In the genomic region with DNA sequence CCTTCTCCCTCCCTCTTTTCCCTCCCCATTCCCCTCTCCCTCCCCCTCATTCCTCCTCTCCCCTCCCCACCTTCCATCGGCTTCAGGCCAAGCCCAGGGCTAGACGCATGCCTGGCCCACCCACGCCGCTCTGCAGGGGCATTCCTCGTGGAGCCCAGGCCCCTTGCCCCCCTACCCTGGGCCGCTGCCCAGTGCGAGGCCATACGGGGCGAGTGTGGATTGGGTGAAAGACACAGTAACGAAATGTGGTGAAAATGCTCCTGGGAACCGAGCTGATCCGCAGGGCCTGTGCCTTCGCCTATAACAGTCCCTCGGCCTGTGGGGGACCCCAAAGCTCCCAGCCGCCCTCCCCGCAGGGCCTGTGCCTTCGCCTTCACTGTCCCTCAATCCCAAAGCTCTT, we compare ENCODE assay signal across 17 cellular contexts. TPM values are rescaled to one million over a fixed set of nuclear protein-coding genes. Genes with fewer than 3 reads are reported as not detected.
DNase-seq lines count a peak whose midpoint lies in the region; ATAC-seq and TF ChIP-seq lines count a peak whose summit lies in the region.
"Had no signal": no experiment of that assay in that cellular context is flagged by ENCODE, and none has a peak within 500 bp of the region (broad histone marks: within the 10 kb centered on the region; RNA-seq: fewer than 3 reads in every experiment).

No MANE protein-coding gene starts in this region.

- POLR2A ChIA-PET in activated naive CD8-positive, alpha-beta T cell treated with anti-CD3 and anti-CD28 coated beads, Interleukin-2, amount 10 ng/mL, durations not matched to agents 7 days and 5 days (lab: Charles Lee), result no interaction called here
- POLR2A ChIA-PET in HEK293 (lab: Yijun Ruan, JAX), result interaction anchor here (0.7 kb wide), 1 partner anchor 22 kb away, joined by 4 read pairs; no protein-coding TSS in a partner anchor

- no peak overlapping the region for H4K8ac ChIP-seq in neuronal stem cell (ENCODE audit: low read depth, low read length)

- CTCF ChIA-PET in HEK293 (lab: Yijun Ruan, JAX), result no interaction called here

- peaks cover 11% of the 10 kb centered on the region for H3K9me3 Mint-ChIP-seq in activated naive CD8-positive, alpha-beta T cell treated with anti-CD3 and anti-CD28 coated beads, Interleukin-2, amount 10 ng/mL, durations not matched to agents 7 days and 5 days
- H3K9me3 Mint-ChIP-seq in activated naive CD8-positive, alpha-beta T cell treated with anti-CD3 and anti-CD28 coated beads for 36 hours, result no peaks in the 10 kb centered on the region

- H2AK5ac ChIP-seq in neuronal stem cell (ENCODE audit: low read depth, low read length), result no peak overlapping the region

- H3K4me1 ChIP-seq in HEK293 (ENCODE audit: control insufficient read depth, insufficient read depth, low read length) (no peaks in the 10 kb centered on the region), neuronal stem cell (ENCODE audit: control insufficient read depth in 2 of 2, insufficient read depth in 1 of 2, low read depth in 1 of 2, low read length in 2 of 2) (no peaks in the 10 kb centered on the region), upper lobe of right lung (no peaks in the 10 kb centered on the region)
- H3K4me1 ChIP-seq: BLaER1 treated with 17β-estradiol and CSF1 and Interleukin-3, amounts not matched to agents 10 nM and 100 nM; HAP-1 had no signal

- H3K27me3 Mint-ChIP-seq in activated naive CD8-positive, alpha-beta T cell treated with anti-CD3 and anti-CD28 coated beads, Interleukin-2, amount 10 ng/mL, durations not matched to agents 7 days and 5 days, result no peaks in the 10 kb centered on the region
- peaks cover 5% of the 10 kb centered on the region for H3K27me3 Mint-ChIP-seq in activated naive CD8-positive, alpha-beta T cell treated with anti-CD3 and anti-CD28 coated beads for 36 hours
- H3K27me3 Mint-ChIP-seq: CD4-positive, CD25-positive, alpha-beta regulatory T cell had no signal

- H3K9me3 ChIP-seq in HEK293 (ENCODE audit: control insufficient read depth, insufficient read depth, low read depth, low read length) (no peaks in the 10 kb centered on the region), neuronal stem cell (replicated peaks in 1 of 2; ENCODE audit: control insufficient read depth in 2 of 2, insufficient read depth in 1 of 2, low read depth in 1 of 2, low read length in 2 of 2) (peaks cover 0 to 3% of the 10 kb centered on the region in 2 donors), upper lobe of right lung (no peaks in the 10 kb centered on the region)
- H3K9me3 ChIP-seq: HAP-1 had no signal

- peak overlapping the region; percentile 71 for H3K18ac ChIP-seq in neuronal stem cell (ENCODE audit: low read length)

- no peaks in the 10 kb centered on the region for H3K36me3 Mint-ChIP-seq in activated naive CD8-positive, alpha-beta T cell treated with anti-CD3 and anti-CD28 coated beads, Interleukin-2, amount 10 ng/mL, durations not matched to agents 7 days and 5 days
- H3K36me3 Mint-ChIP-seq in activated naive CD8-positive, alpha-beta T cell treated with anti-CD3 and anti-CD28 coated beads for 36 hours, result no peaks in the 10 kb centered on the region
- H3K36me3 Mint-ChIP-seq: CD4-positive, CD25-positive, alpha-beta regulatory T cell had no signal

- H3K27me3 ChIP-seq in neuronal stem cell (ENCODE audit: control insufficient read depth in 3 of 3, insufficient read depth in 3 of 3, low read depth in 1 of 3, low read length in 3 of 3) (peaks cover 0 to 2% (median 0%) of the 10 kb centered on the region in 3 experiments), upper lobe of right lung (peaks cover 4% of the 10 kb centered on the region)
- H3K27me3 ChIP-seq: BLaER1 treated with 17β-estradiol and CSF1 and Interleukin-3, amounts not matched to agents 10 nM and 100 nM had no signal

- H3K14ac ChIP-seq in neuronal stem cell (ENCODE audit: low read length), result peak overlapping the region; percentile 94

- no peak overlapping the region for H2BK15ac ChIP-seq in neuronal stem cell (ENCODE audit: low read length)

- H3K4me3 Mint-ChIP-seq in activated naive CD8-positive, alpha-beta T cell treated with anti-CD3 and anti-CD28 coated beads, Interleukin-2, amount 10 ng/mL, durations not matched to agents 7 days and 5 days, result no peak overlapping the region
- H3K4me3 Mint-ChIP-seq in activated naive CD8-positive, alpha-beta T cell treated with anti-CD3 and anti-CD28 coated beads for 36 hours, result no peak overlapping the region
- H3K4me3 Mint-ChIP-seq: CD4-positive, CD25-positive, alpha-beta regulatory T cell; HFFc6 had no signal

- peak; percentile 14 for DNase-seq in activated naive CD8-positive, alpha-beta T cell treated with anti-CD3 and anti-CD28 coated beads, Interleukin-2, amount 10 ng/mL, durations not matched to agents 7 days and 5 days
- DNase-seq in activated naive CD8-positive, alpha-beta T cell treated with anti-CD3 and anti-CD28 coated beads for 36 hours, result no peak
- no peak for DNase-seq in neuronal stem cell (ENCODE audit: low spot score)
- DNase-seq in upper lobe of right lung, result no peak
- no peak for DNase-seq in GM20000 (ENCODE audit: low spot score)
- DNase-seq in NCI-H2029 (lab: John Stamatoyannopoulos, UW), result no peak
- DNase-seq: 8988T; AML-193; CD4-positive, CD25-positive, alpha-beta regulatory T cell; DMS53; GOT3; HFFc6 had no signal

- TF ChIP-seq CTCF in HEK293 (tag by site-specific recombination; IDR thresholded peaks at IDR 0.05) (no peak), upper lobe of right lung (IDR thresholded peaks at IDR 0.05) (no peak), GM20000 (IDR thresholded peaks at IDR 0.05; ENCODE audit: extremely low read depth, missing control alignments) (no peak)

- H3K36me3 ChIP-seq in HEK293 (ENCODE audit: control insufficient read depth in 2 of 2, insufficient read depth in 1 of 2, low read length in 2 of 2) (no peaks in the 10 kb centered on the region), neuronal stem cell (replicated peaks in 1 of 2; ENCODE audit: control insufficient read depth in 2 of 2, insufficient read depth in 2 of 2, low read length in 2 of 2) (no peaks in the 10 kb centered on the region), upper lobe of right lung (no peaks in the 10 kb centered on the region)
- H3K36me3 ChIP-seq: BLaER1 treated with 17β-estradiol and CSF1 and Interleukin-3, amounts not matched to agents 10 nM and 100 nM; HAP-1 had no signal

- WGBS in neuronal stem cell (ENCODE audit: extremely low coverage in 2 of 2, insufficient read length in 2 of 2, insufficient replicate concordance in 1 of 2), 2 donors, result 100% methylated on average over 1 of the region's 17 CpGs; no CpG with 5 or more reads in 1 of the 2 donors

- no peaks in the 10 kb centered on the region for H3K4me1 Mint-ChIP-seq in activated naive CD8-positive, alpha-beta T cell treated with anti-CD3 and anti-CD28 coated beads, Interleukin-2, amount 10 ng/mL, durations not matched to agents 7 days and 5 days
- H3K4me1 Mint-ChIP-seq in activated naive CD8-positive, alpha-beta T cell treated with anti-CD3 and anti-CD28 coated beads for 36 hours, result no peaks in the 10 kb centered on the region
- H3K4me1 Mint-ChIP-seq: CD4-positive, CD25-positive, alpha-beta regulatory T cell had no signal

- H3K4me3 ChIP-seq in HEK293 (ENCODE audit: low read depth, low read length) (no peak overlapping the region), neuronal stem cell (ENCODE audit: low read length in 2 of 2) (no peak overlapping the region), upper lobe of right lung (no peak overlapping the region)
- H3K4me3 ChIP-seq: BLaER1 treated with 17β-estradiol and CSF1 and Interleukin-3, amounts not matched to agents 10 nM and 100 nM; HAP-1 had no signal

- H3K27ac ChIP-seq in HEK293 (ENCODE audit: extremely low read depth, low read depth, low read length) (no peak overlapping the region), neuronal stem cell (replicated peaks; ENCODE audit: low read length) (no peak overlapping the region), upper lobe of right lung (no peak overlapping the region)
- H3K27ac ChIP-seq: BLaER1 treated with 17β-estradiol and CSF1 and Interleukin-3, amounts not matched to agents 10 nM and 100 nM had no signal

- no peak overlapping the region for H4K91ac ChIP-seq in neuronal stem cell (ENCODE audit: low read depth, low read length, poor library complexity)

- no peak overlapping the region for H3K27ac Mint-ChIP-seq in activated naive CD8-positive, alpha-beta T cell treated with anti-CD3 and anti-CD28 coated beads, Interleukin-2, amount 10 ng/mL, durations not matched to agents 7 days and 5 days
- H3K27ac Mint-ChIP-seq in activated naive CD8-positive, alpha-beta T cell treated with anti-CD3 and anti-CD28 coated beads for 36 hours, result no peak overlapping the region
- H3K27ac Mint-ChIP-seq: CD4-positive, CD25-positive, alpha-beta regulatory T cell; HFFc6 had no signal

- no peak overlapping the region for H2BK12ac ChIP-seq in neuronal stem cell (ENCODE audit: low read length)

- peak overlapping the region; percentile 61 for H2BK120ac ChIP-seq in neuronal stem cell (ENCODE audit: low read depth, low read length)

- no peak overlapping the region for H3K4me2 ChIP-seq in neuronal stem cell (ENCODE audit: insufficient read depth, low read length, poor library complexity, severe bottlenecking)
- H3K4me2 ChIP-seq: BLaER1 treated with 17β-estradiol and CSF1 and Interleukin-3, amounts not matched to agents 10 nM and 100 nM had no signal

- H3K79me1 ChIP-seq in neuronal stem cell (ENCODE audit: low read depth, low read length), result peaks cover 3% of the 10 kb centered on the region

- H2BK5ac ChIP-seq in neuronal stem cell (ENCODE audit: low read length), result no peak overlapping the region

- no peak overlapping the region for H3K9ac ChIP-seq in neuronal stem cell (ENCODE audit: low read depth, low read length, poor library complexity)
- H3K9ac ChIP-seq: BLaER1 treated with 17β-estradiol and CSF1 and Interleukin-3, amounts not matched to agents 10 nM and 100 nM had no signal

- intact Hi-C loops in upper lobe of right lung (cut with DNase I), result no loop called here

- no peak overlapping the region for H3K23ac ChIP-seq in neuronal stem cell (ENCODE audit: low read depth, low read length, poor library complexity)

- no peak for ATAC-seq in activated naive CD8-positive, alpha-beta T cell treated with anti-CD3 and anti-CD28 coated beads, Interleukin-2, amount 10 ng/mL, durations not matched to agents 7 days and 5 days (ENCODE audit: low read depth)
- ATAC-seq in upper lobe of right lung, result peak; percentile 9

- no peak overlapping the region for H2AFZ ChIP-seq in neuronal stem cell (ENCODE audit: low read length)

- no peak overlapping the region for H3K4ac ChIP-seq in neuronal stem cell (ENCODE audit: low read length)

RNA-seq across cellular contexts. Expression of a gene that starts 28.3 kb away (rescaled TPM):
- total RNA-seq in activated naive CD8-positive, alpha-beta T cell treated with anti-CD3 and anti-CD28 coated beads, Interleukin-2, amount 10 ng/mL, durations not matched to agents 7 days and 5 days, result not detected
- total RNA-seq in activated naive CD8-positive, alpha-beta T cell treated with anti-CD3 and anti-CD28 coated beads for 36 hours, result not detected
- 0.08 TPM for polyA plus RNA-seq in neuronal stem cell (2013, experiment 1 of 2)
- 0.07 TPM for polyA plus RNA-seq in neuronal stem cell (2013, experiment 2 of 2)
- not detected for total RNA-seq in upper lobe of right lung
- total RNA-seq: CD4-positive, CD25-positive, alpha-beta regulatory T cell; Daoy; HFFc6; HT1080 had no signal
- polyA plus RNA-seq: CD4-positive, CD25-positive, alpha-beta regulatory T cell had no signal

RNA-seq across cellular contexts. Expression of a gene that starts 44.0 kb away (rescaled TPM):
- total RNA-seq in activated naive CD8-positive, alpha-beta T cell treated with anti-CD3 and anti-CD28 coated beads, Interleukin-2, amount 10 ng/mL, durations not matched to agents 7 days and 5 days, result under 1 TPM; 0.36 to 0.40 TPM
- total RNA-seq in activated naive CD8-positive, alpha-beta T cell treated with anti-CD3 and anti-CD28 coated beads for 36 hours, result not detected
- polyA plus RNA-seq in neuronal stem cell (2013, experiment 1 of 2), result 6.4 TPM
- polyA plus RNA-seq in neuronal stem cell (2013, experiment 2 of 2), result 6.1 TPM
- 14.3 TPM for total RNA-seq in upper lobe of right lung
- total RNA-seq: Daoy, HT1080 had no signal
- polyA plus RNA-seq: CD4-positive, CD25-positive, alpha-beta regulatory T cell had no signal

Comparison
In these comparisons a context has a peak if more than half of its experiments do, and no peak if none do; other contexts are left out.
1. RNA of a gene that starts 44.0 kb away (total RNA-seq): 14.3 TPM in upper lobe of right lung (single experiment); 0.36 to 0.40 TPM in activated naive CD8-positive, alpha-beta T cell treated with anti-CD3 and anti-CD28 coated beads, Interleukin-2, amount 10 ng/mL, durations not matched to agents 7 days and 5 days and not detected in activated naive CD8-positive, alpha-beta T cell treated with anti-CD3 and anti-CD28 coated beads for 36 hours; every median in the first group is over 10 times any median in the second.